Comparison of ENCODE assay signal across 30 cellular contexts in genomic region chr2:74364533-74365505, GRCh38. TPM values are rescaled to one million over a fixed set of nuclear protein-coding genes. Genes with fewer than 3 reads are reported as not detected.
DNase-seq lines count a peak whose midpoint lies in the region; ATAC-seq lines count a peak whose summit lies in the region.
"Had no signal": no experiment of that assay in that cellular context is flagged by ENCODE, and none has a peak within 500 bp of the region (broad histone marks: within the 10 kb centered on the region; RNA-seq: fewer than 3 reads in every experiment).

No MANE protein-coding gene starts in this region.

- H3K18ac ChIP-seq in mesenchymal stem cell (ENCODE audit: low read depth in 1 of 2, low read length in 2 of 2), result no peak overlapping the region

- no peak overlapping the region for H4K8ac ChIP-seq in mesenchymal stem cell (ENCODE audit: low read length)

- peaks cover 87 to 100% of the 10 kb centered on the region in 2 experiments for H3K36me3 ChIP-seq in mesenchymal stem cell (ENCODE audit: control insufficient read depth in 1 of 2, insufficient read depth in 2 of 2, low read depth in 1 of 2, low read length in 2 of 2)
- H3K36me3 ChIP-seq: neural progenitor cell had no signal

- H3K14ac ChIP-seq in mesenchymal stem cell (ENCODE audit: low read length in 2 of 2), result no peak overlapping the region

- H2AK5ac ChIP-seq in mesenchymal stem cell (ENCODE audit: low read length, severe bottlenecking), result no peak overlapping the region

- intact Hi-C loops in Right ventricle myocardium superior (cut with DNase I), result no loop called here
- intact Hi-C loops in right cardiac atrium (cut with DNase I), result no loop called here

- DNase-seq in Right ventricle myocardium superior, result no peak
- no peak for DNase-seq in right cardiac atrium
- DNase-seq in globus pallidus (ENCODE audit: low spot score), result peak; percentile 51
- no peak for DNase-seq in mesenchymal stem cell
- DNase-seq in stimulated activated effector memory CD8-positive, alpha-beta T cell treated with anti-CD3 and anti-CD28 coated beads, Interleukin-12 subunit alpha, Interleukin-12 subunit beta, amount 100 ng/mL, for 72 hours (ENCODE audit: low spot score in 2 of 2), result no peak
- DNase-seq in RKO (ENCODE audit: low spot score), result no peak
- no peak for DNase-seq in D341Med (ENCODE audit: low spot score)
- DNase-seq in UCSD-AML1 (lab: John Stamatoyannopoulos, UW; ENCODE audit: unreplicated experiment), result no peak
- DNase-seq: activated CD4-positive, alpha-beta T cell treated with anti-CD3 and anti-CD28 coated beads, Interleukin-2, amount 50 U/mL, for 4 hours; activated naive CD4-positive, alpha-beta T cell treated with anti-CD3 and anti-CD28 coated beads, Interleukin-2, amount 10 ng/mL, durations not matched to agents 7 days and 5 days; AML-193; amniotic stem cell; CD8-positive, alpha-beta T cell; islet precursor cell; NCI-H1092; NCI-H187; NCI-H524 treated with DMSO at 0.1 percent for 48 hours; PC-3; SIG-M5; stimulated activated CD4-positive, alpha-beta T cell treated with anti-CD3 and anti-CD28 coated beads, Interleukin-1b, Interleukin-23, amount 100 ng/mL, for 48 hours; upper lobe of left lung had no signal

- peak overlapping the region; percentile 80 for H3K27ac Mint-ChIP-seq in stimulated activated effector memory CD8-positive, alpha-beta T cell treated with anti-CD3 and anti-CD28 coated beads, Interleukin-12 subunit alpha, Interleukin-12 subunit beta, amount 100 ng/mL, for 72 hours
- H3K27ac Mint-ChIP-seq: activated naive CD4-positive, alpha-beta T cell treated with anti-CD3 and anti-CD28 coated beads, Interleukin-2, amount 10 ng/mL, durations not matched to agents 7 days and 5 days; activated T-helper 1 cell treated with anti-CD3 and anti-CD28 coated beads, Interleukin-12 subunit alpha, Interleukin-12 subunit beta, Interleukin-2, Interleukin-4 antibody, amounts not matched to agents 30 ng/mL and 10 ng/mL and 1 ng/mL, durations not matched to agents 14 hours and 24 hours and 36 hours; CD8-positive, alpha-beta T cell; neural progenitor cell; WTC11 had no signal

- H3K9me3 ChIP-seq in right cardiac atrium (ENCODE audit: control insufficient read depth, low read length) (no peaks in the 10 kb centered on the region), mesenchymal stem cell (ENCODE audit: control insufficient read depth, low read length) (no peaks in the 10 kb centered on the region)
- H3K9me3 ChIP-seq: A549, breast epithelium, gastroesophageal sphincter, prostate gland, upper lobe of left lung had no signal

- H3K27me3 ChIP-seq in right cardiac atrium (ENCODE audit: control insufficient read depth, insufficient read depth) (no peaks in the 10 kb centered on the region), mesenchymal stem cell (ENCODE audit: control insufficient read depth in 1 of 2, insufficient read depth in 1 of 2, low read length in 2 of 2) (no peaks in the 10 kb centered on the region)
- H3K27me3 ChIP-seq: breast epithelium, gastroesophageal sphincter, neural progenitor cell, upper lobe of left lung had no signal

- H3K27ac ChIP-seq in right cardiac atrium (ENCODE audit: low read length) (no peak overlapping the region), mesenchymal stem cell (ENCODE audit: low read length, poor library complexity, severe bottlenecking) (no peak overlapping the region)
- H3K27ac ChIP-seq: A549, breast epithelium, neural progenitor cell, prostate gland, upper lobe of left lung had no signal

- H3K4me1 Mint-ChIP-seq in stimulated activated effector memory CD8-positive, alpha-beta T cell treated with anti-CD3 and anti-CD28 coated beads, Interleukin-12 subunit alpha, Interleukin-12 subunit beta, amount 100 ng/mL, for 72 hours, result no peaks in the 10 kb centered on the region
- H3K4me1 Mint-ChIP-seq: activated naive CD4-positive, alpha-beta T cell treated with anti-CD3 and anti-CD28 coated beads, Interleukin-2, amount 10 ng/mL, durations not matched to agents 7 days and 5 days; IgD-negative memory B cell; neural progenitor cell had no signal

- H2BK5ac ChIP-seq in mesenchymal stem cell (ENCODE audit: low read depth, low read length, poor library complexity, severe bottlenecking), result no peak overlapping the region

- ATAC-seq in Right ventricle myocardium superior (ENCODE audit: poor library complexity), result peak; percentile 68
- no peak for ATAC-seq in right cardiac atrium
- no peak for ATAC-seq in stimulated activated effector memory CD8-positive, alpha-beta T cell treated with anti-CD3 and anti-CD28 coated beads, Interleukin-12 subunit alpha, Interleukin-12 subunit beta, amount 100 ng/mL, for 72 hours
- ATAC-seq: A549; CD8-positive, alpha-beta T cell; gastroesophageal sphincter; PC-3; WTC11 had no signal

- H3K4me1 ChIP-seq in right cardiac atrium (ENCODE audit: control insufficient read depth, insufficient read depth, low read length) (no peaks in the 10 kb centered on the region), mesenchymal stem cell (ENCODE audit: control insufficient read depth, insufficient read depth, low read depth, low read length) (peaks cover 5% of the 10 kb centered on the region)
- H3K4me1 ChIP-seq: A549, breast epithelium, neural progenitor cell, prostate gland, upper lobe of left lung had no signal

- H3K4me3 Mint-ChIP-seq in stimulated activated effector memory CD8-positive, alpha-beta T cell treated with anti-CD3 and anti-CD28 coated beads, Interleukin-12 subunit alpha, Interleukin-12 subunit beta, amount 100 ng/mL, for 72 hours, result no peak overlapping the region
- H3K4me3 Mint-ChIP-seq: activated naive CD4-positive, alpha-beta T cell treated with anti-CD3 and anti-CD28 coated beads, Interleukin-2, amount 10 ng/mL, durations not matched to agents 7 days and 5 days; activated T-helper 1 cell treated with anti-CD3 and anti-CD28 coated beads, Interleukin-12 subunit alpha, Interleukin-12 subunit beta, Interleukin-2, Interleukin-4 antibody, amounts not matched to agents 30 ng/mL and 10 ng/mL and 1 ng/mL, durations not matched to agents 14 hours and 24 hours and 36 hours; CD8-positive, alpha-beta T cell; IgD-negative memory B cell; neural progenitor cell; WTC11 had no signal

- peaks cover 94% of the 10 kb centered on the region for H3K36me3 Mint-ChIP-seq in stimulated activated effector memory CD8-positive, alpha-beta T cell treated with anti-CD3 and anti-CD28 coated beads, Interleukin-12 subunit alpha, Interleukin-12 subunit beta, amount 100 ng/mL, for 72 hours

- no peak overlapping the region for H2BK120ac ChIP-seq in mesenchymal stem cell (ENCODE audit: low read depth, low read length)

- 75% methylated on average over 8 of the region's 8 CpGs for WGBS in right cardiac atrium
- WGBS in mesenchymal stem cell, result 94% methylated on average over 8 of the region's 8 CpGs

- no peak overlapping the region for H3K4me2 ChIP-seq in mesenchymal stem cell (ENCODE audit: low read length, poor library complexity, severe bottlenecking)
- H3K4me2 ChIP-seq: A549, neural progenitor cell, smooth muscle cell had no signal

- H3K9me3 Mint-ChIP-seq in stimulated activated effector memory CD8-positive, alpha-beta T cell treated with anti-CD3 and anti-CD28 coated beads, Interleukin-12 subunit alpha, Interleukin-12 subunit beta, amount 100 ng/mL, for 72 hours, result no peaks in the 10 kb centered on the region
- H3K9me3 Mint-ChIP-seq: activated naive CD4-positive, alpha-beta T cell treated with anti-CD3 and anti-CD28 coated beads, Interleukin-2, amount 10 ng/mL, durations not matched to agents 7 days and 5 days; activated T-helper 1 cell treated with anti-CD3 and anti-CD28 coated beads, Interleukin-12 subunit alpha, Interleukin-12 subunit beta, Interleukin-2, Interleukin-4 antibody, amounts not matched to agents 30 ng/mL and 10 ng/mL and 1 ng/mL, durations not matched to agents 14 hours and 24 hours and 36 hours; CD8-positive, alpha-beta T cell; IgD-negative memory B cell; neural progenitor cell; WTC11 had no signal

- H2BK12ac ChIP-seq in mesenchymal stem cell (ENCODE audit: low read length in 2 of 2), result no peak overlapping the region

- peak overlapping the region; percentile 1 for H3K9ac ChIP-seq in mesenchymal stem cell (ENCODE audit: low read length)
- H3K9ac ChIP-seq: neural progenitor cell had no signal

- no peak overlapping the region for H3K23ac ChIP-seq in mesenchymal stem cell (ENCODE audit: low read length in 2 of 2)

- no peak overlapping the region for H2BK15ac ChIP-seq in mesenchymal stem cell (ENCODE audit: low read depth, poor library complexity, severe bottlenecking)

- H3K79me1 ChIP-seq in mesenchymal stem cell (replicated peaks; ENCODE audit: low read length, poor library complexity, severe bottlenecking), result peaks cover 5% of the 10 kb centered on the region

- H3K4me3 ChIP-seq in right cardiac atrium (ENCODE audit: low read length) (no peak overlapping the region), mesenchymal stem cell (ENCODE audit: insufficient read depth in 1 of 2, low read depth in 1 of 2, low read length in 2 of 2) (no peak overlapping the region)
- H3K4me3 ChIP-seq: A549, breast epithelium, gastroesophageal sphincter, neural progenitor cell, prostate gland, smooth muscle cell, upper lobe of left lung had no signal

- H2AFZ ChIP-seq in mesenchymal stem cell (ENCODE audit: low read depth, low read length), result no peak overlapping the region
- H2AFZ ChIP-seq: neural progenitor cell had no signal

- no peak overlapping the region for H3K4ac ChIP-seq in mesenchymal stem cell (ENCODE audit: low read depth in 1 of 2, low read length in 2 of 2)

- no peak overlapping the region for H4K91ac ChIP-seq in mesenchymal stem cell (ENCODE audit: low read length)

RNA-seq across cellular contexts. Expression of gene DCTN1, which starts 15.3 kb away (rescaled TPM):
- total RNA-seq in Right ventricle myocardium superior, result 149 TPM
- 100 to 1,000 TPM; 102 to 131 (median 125) TPM for total RNA-seq in right cardiac atrium
- polyA plus RNA-seq in right cardiac atrium, result 71.7 TPM
- polyA plus RNA-seq in mesenchymal stem cell (2013, experiment 1 of 2), result 188 TPM
- 195 TPM for polyA plus RNA-seq in mesenchymal stem cell (2013, experiment 2 of 2)

RNA-seq across cellular contexts. Expression of gene SLC4A5, which starts 21.6 kb away (rescaled TPM):
- total RNA-seq in Right ventricle myocardium superior (1.3 TPM), right cardiac atrium (1 to 10 TPM in 3 of 4 donors, under 1 TPM in 1; 0.29 to 2.8 (median 1.1) TPM)
- polyA plus RNA-seq in right cardiac atrium, result 0.79 TPM
- 0.15 TPM for polyA plus RNA-seq in mesenchymal stem cell (2013, experiment 1 of 2)
- polyA plus RNA-seq in mesenchymal stem cell (2013, experiment 2 of 2), result 0.10 TPM

RNA-seq across cellular contexts. Expression of gene C2orf81, which starts 56.6 kb away (rescaled TPM):
- total RNA-seq in Right ventricle myocardium superior (0.62 TPM), right cardiac atrium (1 to 10 TPM in 3 of 4 donors, under 1 TPM in 1; 0.88 to 1.6 (median 1.1) TPM)
- polyA plus RNA-seq in right cardiac atrium, result 1.00 TPM
- 0.46 TPM for polyA plus RNA-seq in mesenchymal stem cell (2013, experiment 1 of 2)
- 0.29 TPM for polyA plus RNA-seq in mesenchymal stem cell (2013, experiment 2 of 2)

RNA-seq across cellular contexts. Expression of gene WDR54, which starts 56.7 kb away (rescaled TPM):
- 2.2 TPM for total RNA-seq in Right ventricle myocardium superior
- total RNA-seq in right cardiac atrium, result 1 to 10 TPM; 3.4 to 4.5 (median 3.5) TPM
- polyA plus RNA-seq in right cardiac atrium, result 3.4 TPM
- polyA plus RNA-seq in mesenchymal stem cell (2013, experiment 1 of 2), result 7.0 TPM
- 7.3 TPM for polyA plus RNA-seq in mesenchymal stem cell (2013, experiment 2 of 2)
